10 cellular contexts compared by ENCODE assay signal in the genomic region with DNA sequence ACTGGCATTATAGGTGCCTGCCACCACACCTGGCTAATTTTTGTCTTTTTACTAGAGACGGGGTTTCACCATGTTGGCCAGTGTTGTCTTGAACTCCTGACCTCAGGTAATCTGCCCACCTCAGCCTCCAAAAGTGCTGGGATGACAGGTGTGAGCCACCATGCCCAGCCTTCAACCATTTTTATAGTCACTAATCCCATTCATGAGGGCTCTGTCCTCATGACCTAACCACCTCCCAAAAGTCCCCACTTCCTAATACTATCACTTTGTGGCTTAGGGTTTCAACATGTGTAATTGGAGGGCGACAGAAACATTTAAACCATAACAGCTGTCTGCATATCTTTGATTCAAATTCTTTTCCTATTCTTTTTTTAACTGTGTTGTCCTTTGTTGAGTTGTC.
"Had no signal": no experiment of that assay in that cellular context is flagged by ENCODE, and none has a peak within 500 bp of the region (broad histone marks: within the 10 kb centered on the region; RNA-seq: fewer than 3 reads in every experiment).

No MANE protein-coding gene starts in this region.

- H3K4me1 ChIP-seq: HAP-1 had no signal

- DNase-seq: GM23248, GOT3, H7, HFFc6, IMR-90, KG1 had no signal

- H3K4me3 Mint-ChIP-seq: HFFc6 had no signal

- H2AFZ ChIP-seq: GM23248 had no signal

- ATAC-seq: HCT116, K562 had no signal

- H3K36me3 ChIP-seq: HAP-1 had no signal

- H3K27ac Mint-ChIP-seq: HFFc6 had no signal

- H3K9me3 Mint-ChIP-seq: HFFc6 had no signal

- FAIRE-seq: HTR-8/SVneo, K562 had no signal

- H3K4me3 ChIP-seq: GM23248, HAP-1, K562 had no signal

- H3K27ac ChIP-seq: GM23248 had no signal

- H3K9me3 ChIP-seq: HAP-1 had no signal

- H3K9ac ChIP-seq: GM23248 had no signal
